In the genomic region with DNA sequence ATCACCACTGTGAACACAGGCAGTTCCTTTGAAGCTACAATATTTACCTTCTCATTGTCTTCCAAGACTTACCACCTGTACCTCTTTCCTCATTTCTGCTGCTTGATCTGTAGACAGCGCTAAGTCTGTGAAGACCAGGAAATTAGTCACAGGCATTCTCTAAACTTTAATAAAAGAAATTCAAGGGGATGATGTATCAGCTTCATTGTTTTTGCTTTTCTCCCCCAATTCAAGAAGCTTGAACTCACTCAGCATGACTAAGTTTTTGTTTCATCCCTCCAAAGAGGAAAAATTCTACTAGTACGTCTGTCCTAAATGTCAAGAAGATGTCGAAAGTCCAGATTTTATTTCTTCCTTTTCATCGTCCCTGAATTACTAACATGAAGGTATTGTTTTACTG, we compare ENCODE assay signal across 38 cellular contexts.
"Had no signal": no experiment of that assay in that cellular context is flagged by ENCODE, and none has a peak within 500 bp of the region (broad histone marks: within the 10 kb centered on the region; RNA-seq: fewer than 3 reads in every experiment).

No MANE protein-coding gene starts in this region.

- H3K36me3 ChIP-seq: SJCRH30 had no signal

- DNase-seq: activated CD4-positive, alpha-beta T cell treated with anti-CD3 and anti-CD28 coated beads, Interleukin-2, amount 10 ng/mL, durations not matched to agents 24 days and 14 days; activated CD4-positive, alpha-beta T cell treated with anti-CD3 and anti-CD28 coated beads, Interleukin-2, amount 50 U/mL, for 4 hours; activated CD4-positive, CD25-positive, alpha-beta regulatory T cell; activated CD8-positive, alpha-beta T cell treated with anti-CD3 and anti-CD28 coated beads for 36 hours; activated effector memory CD4-positive, alpha-beta T cell treated with anti-CD3 and anti-CD28 coated beads, Interleukin-2, amount 50 U/mL, for 16 hours; activated naive CD4-positive, alpha-beta T cell; activated naive CD4-positive, alpha-beta T cell treated with anti-CD3 and anti-CD28 coated beads, Interleukin-2, amount 50 U/mL, for 16 hours; activated naive CD8-positive, alpha-beta T cell treated with anti-CD3 and anti-CD28 coated beads for 36 hours; activated T-cell treated with anti-CD3 and anti-CD28 coated beads, Interleukin-2, amount 50 U/mL, for 1 hour; activated T-cell treated with anti-CD3 and anti-CD28 coated beads, Interleukin-2, amount 50 U/mL, for 72 hours; amniotic stem cell; aorta; Kasumi-1; KG1; MM.1S; MV-4-11; NCI-H1092 treated with DMSO at 0.1 percent for 48 hours; NCI-H1417; NCI-H146; NCI-H187; NCI-H2029 treated with DMSO at 0.1 percent for 48 hours; NCI-H2107; NCI-H2171; NCI-H510A; NCI-H526; NCI-H748 treated with DMSO at 0.1 percent for 48 hours; NK-92 treated with Interleukin-12 subunit alpha and Interleukin-12 subunit beta, amount 100 ng/mL, for 24 hours; PC-9; SHP77; SJCRH30; SW 1271; T-helper 1 cell; T-helper 2 cell; T-helper 9 cell had no signal

- H3K27ac ChIP-seq: PC-9, RWPE1, SJCRH30, SK-N-MC, VCaP had no signal

- ATAC-seq: activated CD8-positive, alpha-beta T cell treated with anti-CD3 and anti-CD28 coated beads for 36 hours; activated T-cell treated with anti-CD3 and anti-CD28 coated beads, Interleukin-2, amount 50 U/mL, for 72 hours; activated T-helper 17 cell treated with anti-CD3 and anti-CD28 coated beads, Interleukin-2, amount 50 U/mL, for 72 hours had no signal

- H3K4me1 ChIP-seq: SJCRH30 had no signal

- H3K4me3 ChIP-seq: PC-9, SJCRH30, SK-N-MC had no signal

- H3K27me3 ChIP-seq: SJCRH30 had no signal

- H3K4me2 ChIP-seq: PC-9 had no signal

- H2AFZ ChIP-seq: PC-9 had no signal
